ENCODE assay signal across 15 cellular contexts in the genomic region with DNA sequence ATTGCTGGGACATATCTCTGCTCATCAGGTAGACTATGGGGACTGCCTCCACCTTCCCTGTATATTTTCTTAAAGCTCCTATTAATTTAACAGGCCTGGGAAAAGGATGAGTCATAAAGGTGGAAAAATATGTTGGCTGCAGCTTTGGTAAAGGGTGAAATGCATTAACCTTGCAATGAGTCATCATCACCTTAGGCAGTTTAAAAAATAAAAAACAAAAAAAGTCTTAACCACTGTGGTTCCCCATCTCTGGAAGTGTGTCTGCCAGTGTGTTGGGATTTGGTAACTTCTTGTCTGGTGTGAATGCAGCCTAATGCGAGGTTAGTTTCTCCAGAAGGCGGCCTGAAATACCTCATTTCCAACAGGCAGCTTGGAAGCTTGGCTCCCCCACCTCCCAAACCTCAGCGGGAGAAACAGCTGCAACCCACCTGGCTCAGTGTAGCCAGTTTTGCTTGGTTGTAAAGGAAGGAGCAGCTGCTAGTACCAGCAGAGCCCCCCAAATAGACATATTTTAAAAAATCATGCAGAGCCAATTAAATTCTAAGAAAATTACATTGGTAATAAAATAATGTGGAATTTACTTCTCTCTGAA.
DNase-seq lines count a peak whose midpoint lies in the region; ATAC-seq, FAIRE-seq and TF ChIP-seq lines count a peak whose summit lies in the region.
"Had no signal": no experiment of that assay in that cellular context is flagged by ENCODE, and none has a peak within 500 bp of the region (broad histone marks: within the 10 kb centered on the region; RNA-seq: fewer than 3 reads in every experiment).

No MANE protein-coding gene starts in this region.

- H3K27me3 Mint-ChIP-seq in activated T-helper 2 cell treated with anti-CD3 and anti-CD28 coated beads, Interferon-gamma antibody, Interleukin-2, Interleukin-4, amounts not matched to agents 10 μg/mL and 5 μg/mL and 100 μg/mL, durations not matched to agents 14 hours and 24 hours and 36 hours (ENCODE audit: low read depth): no peaks in the 10 kb centered on the region
- H3K27me3 Mint-ChIP-seq: stimulated activated memory B cell treated with anti-CD40 and anti-IgM and Interleukin-4, amounts not matched to agents 10 μg/mL and 1 μg/mL and 100 μg/mL, for 72 hours had no signal

- no peak overlapping the region for H3K27ac ChIP-seq in pancreas

- FAIRE-seq in pancreas (lab: Jason Lieb, UNC): no peak

- in situ Hi-C loops in SK-MEL-5 (cut with HindIII; ENCODE audit: low pct_unique_long_range_greater_than_20kb, low sequenced_read_pairs): no loop called here

- no peaks in the 10 kb centered on the region for H3K9me3 ChIP-seq in pancreas

- no peak overlapping the region for H3K4me3 ChIP-seq in H7 (ENCODE audit: insufficient read depth, low read depth, low read length)
- H3K4me3 ChIP-seq in pancreas: no peak overlapping the region

- 87 to 88% methylated on average over 3 of the region's 3 CpGs for WGBS in pancreas, 2 donors

- no peaks in the 10 kb centered on the region for H3K36me3 ChIP-seq in H7 (replicated peaks; ENCODE audit: control insufficient read depth, insufficient read depth, low read length)
- no peaks in the 10 kb centered on the region for H3K36me3 ChIP-seq in pancreas

- ATAC-seq in esophagus mucosa: peak; percentile 73
- ATAC-seq in pancreas: peak in 3 of 4 donors; percentile 40 to 53 (median 48)
- ATAC-seq in GM21381 (IDR thresholded peaks at IDR 0.05; ENCODE audit: unreplicated experiment): no peak
- ATAC-seq in HG02852 (IDR thresholded peaks at IDR 0.05; ENCODE audit: unreplicated experiment): no peak
- ATAC-seq: stimulated activated memory B cell treated with anti-CD40 and anti-IgM and Interleukin-4, amounts not matched to agents 10 μg/mL and 1 μg/mL and 100 μg/mL, for 72 hours had no signal

- no peaks in the 10 kb centered on the region for H3K4me1 Mint-ChIP-seq in activated T-helper 2 cell treated with anti-CD3 and anti-CD28 coated beads, Interferon-gamma antibody, Interleukin-2, Interleukin-4, amounts not matched to agents 10 μg/mL and 5 μg/mL and 100 μg/mL, durations not matched to agents 14 hours and 24 hours and 36 hours (ENCODE audit: low read depth)
- H3K4me1 Mint-ChIP-seq: stimulated activated memory B cell treated with anti-CD40 and anti-IgM and Interleukin-4, amounts not matched to agents 10 μg/mL and 1 μg/mL and 100 μg/mL, for 72 hours had no signal

- no peak overlapping the region for H3K4me3 Mint-ChIP-seq in activated T-helper 2 cell treated with anti-CD3 and anti-CD28 coated beads, Interferon-gamma antibody, Interleukin-2, Interleukin-4, amounts not matched to agents 10 μg/mL and 5 μg/mL and 100 μg/mL, durations not matched to agents 14 hours and 24 hours and 36 hours (ENCODE audit: low read depth)
- H3K4me3 Mint-ChIP-seq: brain; stimulated activated memory B cell treated with anti-CD40 and anti-IgM and Interleukin-4, amounts not matched to agents 10 μg/mL and 1 μg/mL and 100 μg/mL, for 72 hours; T-helper 1 cell treated with Interleukin-12 subunit alpha and Interleukin-12 subunit beta and Interleukin-4 antibody, amounts not matched to agents 30 μg/mL and 1 μg/mL, for 36 hours had no signal

- DNase-seq in H7: peak; percentile 48
- peak; percentile 14 for DNase-seq in SK-MEL-5 (ENCODE audit: low read depth, low spot score)
- no peak for DNase-seq in pancreas
- DNase-seq in cerebellum (ENCODE audit: low spot score): no peak
- DNase-seq in activated T-helper 2 cell treated with anti-CD3 and anti-CD28 coated beads, Interferon-gamma antibody, Interleukin-2, Interleukin-4, amounts not matched to agents 10 μg/mL and 5 μg/mL and 100 μg/mL, durations not matched to agents 14 hours and 24 hours and 36 hours (ENCODE audit: low spot score): no peak
- DNase-seq: activated CD4-positive, alpha-beta T cell treated with anti-CD3 and anti-CD28 coated beads for 4 hours; AML-193; MV-4-11; stimulated activated CD4-positive, alpha-beta T cell treated with anti-CD3 and anti-CD28 coated beads, Interleukin-2, amount 100 ng/mL, for 48 hours had no signal

- TF ChIP-seq CTCF in pancreas (IDR thresholded peaks at IDR 0.05): no peak

- H3K27me3 ChIP-seq in H7 (ENCODE audit: control insufficient read depth, insufficient read depth, low read length): no peaks in the 10 kb centered on the region
- H3K27me3 ChIP-seq in pancreas: no peaks in the 10 kb centered on the region

- no peak overlapping the region for H3K27ac Mint-ChIP-seq in activated T-helper 2 cell treated with anti-CD3 and anti-CD28 coated beads, Interferon-gamma antibody, Interleukin-2, Interleukin-4, amounts not matched to agents 10 μg/mL and 5 μg/mL and 100 μg/mL, durations not matched to agents 14 hours and 24 hours and 36 hours
- H3K27ac Mint-ChIP-seq: stimulated activated memory B cell treated with anti-CD40 and anti-IgM and Interleukin-4, amounts not matched to agents 10 μg/mL and 1 μg/mL and 100 μg/mL, for 72 hours; T-helper 1 cell treated with Interleukin-12 subunit alpha and Interleukin-12 subunit beta and Interleukin-4 antibody, amounts not matched to agents 30 μg/mL and 1 μg/mL, for 36 hours had no signal

- intact Hi-C loops in pancreas (cut with DNase I): no loop called here
- intact Hi-C loops in activated T-helper 2 cell treated with anti-CD3 and anti-CD28 coated beads, Interferon-gamma antibody, Interleukin-2, Interleukin-4, amounts not matched to agents 10 μg/mL and 5 μg/mL and 100 μg/mL, durations not matched to agents 14 hours and 24 hours and 36 hours (cut with micrococcal nuclease): no loop called here

- H3K36me3 Mint-ChIP-seq in activated T-helper 2 cell treated with anti-CD3 and anti-CD28 coated beads, Interferon-gamma antibody, Interleukin-2, Interleukin-4, amounts not matched to agents 10 μg/mL and 5 μg/mL and 100 μg/mL, durations not matched to agents 14 hours and 24 hours and 36 hours (ENCODE audit: low read depth): no peaks in the 10 kb centered on the region
- H3K36me3 Mint-ChIP-seq: brain; stimulated activated memory B cell treated with anti-CD40 and anti-IgM and Interleukin-4, amounts not matched to agents 10 μg/mL and 1 μg/mL and 100 μg/mL, for 72 hours had no signal

- H3K4me1 ChIP-seq in pancreas: no peaks in the 10 kb centered on the region

- no peaks in the 10 kb centered on the region for H3K9me3 Mint-ChIP-seq in activated T-helper 2 cell treated with anti-CD3 and anti-CD28 coated beads, Interferon-gamma antibody, Interleukin-2, Interleukin-4, amounts not matched to agents 10 μg/mL and 5 μg/mL and 100 μg/mL, durations not matched to agents 14 hours and 24 hours and 36 hours
- H3K9me3 Mint-ChIP-seq: stimulated activated memory B cell treated with anti-CD40 and anti-IgM and Interleukin-4, amounts not matched to agents 10 μg/mL and 1 μg/mL and 100 μg/mL, for 72 hours; T-helper 1 cell treated with Interleukin-12 subunit alpha and Interleukin-12 subunit beta and Interleukin-4 antibody, amounts not matched to agents 30 μg/mL and 1 μg/mL, for 36 hours had no signal

Comparison
In these comparisons a context has a peak if more than half of its experiments do, and no peak if none do; other contexts are left out.
1. DNase-seq: peak in H7 (single experiment) and SK-MEL-5 (single experiment); none in pancreas (0 of 6), cerebellum (single experiment) and activated T-helper 2 cell treated with anti-CD3 and anti-CD28 coated beads, Interferon-gamma antibody, Interleukin-2, Interleukin-4, amounts not matched to agents 10 μg/mL and 5 μg/mL and 100 μg/mL, durations not matched to agents 14 hours and 24 hours and 36 hours (single experiment).
2. ATAC-seq: peak in esophagus mucosa (single experiment) and pancreas (3 of 4); none in GM21381 (single experiment) and HG02852 (single experiment).